Comparison of ENCODE assay signal across 2 cellular contexts in genomic region chr5:132734687-132735086, GRCh38.
A peak's percentile ranks its signal among the peaks of the same experiment; 100 is the strongest.
TF ChIP-seq lines count a peak whose summit lies in the region.

No MANE protein-coding gene starts in this region.

TF ChIP-seq in HEK293, 187 proteins besides CTCF, POLR2A, EP300 and RAD21:
- TF ChIP-seq ZNF133 (tag by site-specific recombination; IDR thresholded peaks at IDR 0.05) = no peak
- peak; percentile 62 for TF ChIP-seq PRDM6 (tag by site-specific recombination; IDR thresholded peaks at IDR 0.05)
- no peak for TF ChIP-seq KLF1 (tag by site-specific recombination; IDR thresholded peaks at IDR 0.05)

TF ChIP-seq in GM12878, 131 proteins besides CTCF, POLR2A, EP300 and RAD21:
- no peak for TF ChIP-seq ETV6 (conservative IDR thresholded peaks at IDR 0.05 in 1 of 2, IDR thresholded peaks at IDR 0.05 in 1 of 2; ENCODE audit: borderline replicate concordance in 1 of 2, low read depth in 1 of 2)
- TF ChIP-seq RELA (IDR thresholded peaks at IDR 0.05; ENCODE audit: borderline replicate concordance, partially characterized antibody) = no peak
- no peak for TF ChIP-seq RFX5 (IDR thresholded peaks at IDR 0.05; ENCODE audit: low read depth, low read length)
- TF ChIP-seq PAX5 (IDR thresholded peaks at IDR 0.05; ENCODE audit: borderline replicate concordance, low read depth, low read length) = no peak
- no peak for TF ChIP-seq ELK1 (IDR thresholded peaks at IDR 0.05; ENCODE audit: low read depth, low read length)
- no peak for TF ChIP-seq SREBF1 (IDR thresholded peaks at IDR 0.05; ENCODE audit: low read length)
- no peak for TF ChIP-seq SP1 (IDR thresholded peaks at IDR 0.05; ENCODE audit: low read depth, low read length)
- no peak for TF ChIP-seq USF1 (IDR thresholded peaks at IDR 0.05; ENCODE audit: borderline replicate concordance, extremely low read length, insufficient read depth, low read depth, low read length)
- TF ChIP-seq PAX8 (IDR thresholded peaks at IDR 0.05) = no peak
- no peak for TF ChIP-seq CHD2 (IDR thresholded peaks at IDR 0.05; ENCODE audit: borderline replicate concordance, low read depth, low read length)
- no peak for TF ChIP-seq DPF2 (IDR thresholded peaks at IDR 0.05)
- no peak for TF ChIP-seq YBX1 (IDR thresholded peaks at IDR 0.05)
- TF ChIP-seq ATF2 (IDR thresholded peaks at IDR 0.05; ENCODE audit: low read length) = no peak
- TF ChIP-seq SIX5 (IDR thresholded peaks at IDR 0.05; ENCODE audit: low read depth, low read length, severe bottlenecking) = no peak
- no peak for TF ChIP-seq MTA3 (IDR thresholded peaks at IDR 0.05; ENCODE audit: borderline replicate concordance, low read length)
- TF ChIP-seq E2F8 (IDR thresholded peaks at IDR 0.05; ENCODE audit: low read depth, partially characterized antibody) = no peak
- no peak for TF ChIP-seq NR2C2 (IDR thresholded peaks at IDR 0.05; ENCODE audit: borderline replicate concordance, control insufficient read depth, insufficient read length, low read depth)
- no peak for TF ChIP-seq ZBTB4 (CRISPR knock-in tag; IDR thresholded peaks at IDR 0.05)
